ENCODE assay signal across 1 cellular context in the genomic region with DNA sequence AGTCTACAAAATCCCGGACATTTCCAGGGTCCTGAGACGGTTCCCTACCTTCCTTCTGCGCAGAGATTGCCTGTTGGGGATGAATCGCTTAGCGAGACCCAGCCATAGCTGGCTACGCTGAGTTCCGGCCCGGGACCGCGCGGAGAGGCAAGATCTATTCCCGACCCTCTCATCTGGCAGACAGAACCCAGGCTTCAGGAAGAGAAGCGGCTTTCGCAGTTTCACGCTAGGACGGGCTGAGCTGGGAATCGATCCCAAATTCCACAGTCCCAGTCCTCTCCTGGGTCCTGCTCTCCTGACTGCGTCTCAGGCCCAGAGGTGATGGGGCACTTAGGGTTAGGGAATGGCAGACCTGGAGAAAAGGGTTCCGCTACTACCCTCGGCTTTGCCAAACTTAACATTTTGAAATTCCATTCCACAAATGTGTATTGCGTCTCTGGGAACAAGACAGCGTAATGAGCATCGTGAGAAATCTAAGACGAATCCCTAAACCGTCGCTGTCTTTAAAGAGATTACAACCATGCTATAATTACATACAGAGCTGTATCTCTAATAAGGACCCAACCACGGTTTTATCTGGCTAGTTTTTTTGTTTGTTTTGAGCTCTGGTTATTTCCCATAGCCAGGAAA.
TF ChIP-seq lines count a peak whose summit lies in the region.

No MANE protein-coding gene starts in this region.

TF ChIP-seq in H1, 55 proteins besides CTCF, POLR2A, EP300 and RAD21 (continued from another document):
- TF ChIP-seq, protein P1, sequence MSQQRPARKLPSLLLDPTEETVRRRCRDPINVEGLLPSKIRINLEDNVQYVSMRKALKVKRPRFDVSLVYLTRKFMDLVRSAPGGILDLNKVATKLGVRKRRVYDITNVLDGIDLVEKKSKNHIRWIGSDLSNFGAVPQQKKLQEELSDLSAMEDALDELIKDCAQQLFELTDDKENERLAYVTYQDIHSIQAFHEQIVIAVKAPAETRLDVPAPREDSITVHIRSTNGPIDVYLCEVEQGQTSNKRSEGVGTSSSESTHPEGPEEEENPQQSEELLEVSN (IDR thresholded peaks at IDR 0.05), result no peak
- TF ChIP-seq HDAC2 (IDR thresholded peaks at IDR 0.05; ENCODE audit: borderline replicate concordance in 1 of 2, low read depth in 2 of 2, low read length in 2 of 2), result no peak
- no peak for TF ChIP-seq FOSL1 (IDR thresholded peaks at IDR 0.05; ENCODE audit: insufficient read depth, low read depth, low read length)
- no peak for TF ChIP-seq YY1 (IDR thresholded peaks at IDR 0.05; ENCODE audit: low read depth, low read length)
- no peak for TF ChIP-seq CBX5 (IDR thresholded peaks at IDR 0.05; ENCODE audit: low read depth, low read length)
- TF ChIP-seq TEAD4 (IDR thresholded peaks at IDR 0.05; ENCODE audit: low read depth, low read length), result no peak
- TF ChIP-seq CHD1 (IDR thresholded peaks at IDR 0.05; ENCODE audit: low read depth, low read length), result no peak
- no peak for TF ChIP-seq JUN (IDR thresholded peaks at IDR 0.05; ENCODE audit: low read depth, low read length)
- no peak for TF ChIP-seq JUND (IDR thresholded peaks at IDR 0.05; ENCODE audit: low read length)
- no peak for TF ChIP-seq SUZ12 (IDR thresholded peaks at IDR 0.05; ENCODE audit: low read length)
- TF ChIP-seq GTF2F1 (IDR thresholded peaks at IDR 0.05; ENCODE audit: borderline replicate concordance, low read depth, low read length), result no peak
- TF ChIP-seq BRCA1 (IDR thresholded peaks at IDR 0.05; ENCODE audit: low read depth, low read length), result no peak
